In genomic region chr4:853416-853781, GRCh38 we compare ENCODE assay signal across 23 cellular contexts. TPM values are rescaled to one million over a fixed set of nuclear protein-coding genes. Genes with fewer than 3 reads are reported as not detected.
DNase-seq lines count a peak whose midpoint lies in the region; ATAC-seq, FAIRE-seq and TF ChIP-seq lines count a peak whose summit lies in the region.
"Had no signal": no experiment of that assay in that cellular context is flagged by ENCODE, and none has a peak within 500 bp of the region (broad histone marks: within the 10 kb centered on the region; RNA-seq: fewer than 3 reads in every experiment).

No MANE protein-coding gene starts in this region.

- H3K27me3 Mint-ChIP-seq in glutamatergic neuron (ENCODE audit: unreplicated experiment): peaks cover 25% of the 10 kb centered on the region
- no peaks in the 10 kb centered on the region for H3K27me3 Mint-ChIP-seq in T-helper 2 cell treated with Interferon-gamma antibody and Interleukin-4, amounts not matched to agents 5 μg/mL and 100 μg/mL, for 36 hours (ENCODE audit: low read depth)
- H3K27me3 Mint-ChIP-seq: CD4-positive, alpha-beta T cell had no signal

- H3K4me2 ChIP-seq in SK-N-SH: no peak overlapping the region
- H3K4me2 ChIP-seq: BLaER1 had no signal

- H3K9me2 ChIP-seq in SK-N-SH: no peaks in the 10 kb centered on the region

- intact Hi-C loops in spleen (cut with DNase I; ENCODE audit: low total_unique reads) (no loop called here), vagina (cut with DNase I) (no loop called here)

- H3K4me3 Mint-ChIP-seq in glutamatergic neuron (ENCODE audit: unreplicated experiment): no peak overlapping the region
- no peak overlapping the region for H3K4me3 Mint-ChIP-seq in T-helper 2 cell treated with Interferon-gamma antibody and Interleukin-4, amounts not matched to agents 5 μg/mL and 100 μg/mL, for 36 hours
- H3K4me3 Mint-ChIP-seq: CD4-positive, alpha-beta T cell had no signal

- H3K36me3 ChIP-seq in SK-N-SH (replicated peaks in 1 of 2; ENCODE audit: control insufficient read depth in 1 of 2, insufficient read depth in 2 of 2, low read length in 1 of 2) (peaks cover 9 to 31% of the 10 kb centered on the region in 2 experiments), spleen (peaks cover 0 to 97% (median 67%) of the 10 kb centered on the region in 6 donors), vagina (peaks cover 0 to 43% of the 10 kb centered on the region in 2 donors)

- H3K9me3 ChIP-seq in SK-N-SH: no peaks in the 10 kb centered on the region
- no peaks in the 10 kb centered on the region for H3K9me3 ChIP-seq in spleen
- H3K9me3 ChIP-seq in vagina: no peaks in the 10 kb centered on the region

- TF ChIP-seq RAD21 in SK-N-SH (IDR thresholded peaks at IDR 0.05; ENCODE audit: low read length): no peak

- no peak overlapping the region for H2AFZ ChIP-seq in SK-N-SH (ENCODE audit: low read depth)

- POLR2A ChIA-PET in SK-N-SH (lab: Yijun Ruan, JAX): no interaction called here

- no peak overlapping the region for H3K27ac ChIP-seq in SK-N-SH (ENCODE audit: low read depth in 2 of 2, low read length in 1 of 2)
- no peak overlapping the region for H3K27ac ChIP-seq in spleen
- no peak overlapping the region for H3K27ac ChIP-seq in vagina
- H3K27ac ChIP-seq: 22Rv1, BLaER1 had no signal

- no peaks in the 10 kb centered on the region for H4K20me1 ChIP-seq in SK-N-SH (ENCODE audit: insufficient read depth)

- TF ChIP-seq CTCF in SK-N-SH (IDR thresholded peaks at IDR 0.05) (no peak), glutamatergic neuron (IDR thresholded peaks at IDR 0.05; ENCODE audit: partially characterized antibody, unreplicated experiment) (no peak), spleen (IDR thresholded peaks at IDR 0.05 in 8 of 11, conservative IDR thresholded peaks at IDR 0.05 in 3 of 11) (no peak), vagina (IDR thresholded peaks at IDR 0.05) (no peak)

- H3K27ac Mint-ChIP-seq in glutamatergic neuron (ENCODE audit: unreplicated experiment): no peak overlapping the region
- no peak overlapping the region for H3K27ac Mint-ChIP-seq in T-helper 2 cell treated with Interferon-gamma antibody and Interleukin-4, amounts not matched to agents 5 μg/mL and 100 μg/mL, for 36 hours
- H3K27ac Mint-ChIP-seq: CD4-positive, alpha-beta T cell had no signal

- peak; percentile 30 for DNase-seq in SK-N-SH
- DNase-seq in HTR-8/SVneo (ENCODE audit: insufficient read length, low spot score): no peak
- peak; percentile 12 for DNase-seq in glutamatergic neuron
- DNase-seq in spleen: peak; percentile 64
- DNase-seq in vagina (ENCODE audit: extremely low spot score in 2 of 2): no peak
- no peak for DNase-seq in SK-N-DZ (ENCODE audit: low spot score)
- DNase-seq in T-helper 2 cell treated with Interferon-gamma antibody and Interleukin-4, amounts not matched to agents 5 μg/mL and 100 μg/mL, for 36 hours (ENCODE audit: low spot score): no peak
- DNase-seq: ACHN; CD4-positive, alpha-beta T cell; COR-L47; DMS79; IMR-90; NCI-H1105; NCI-H146; NCI-H2029; NCI-H2227 treated with DMSO at 0.1 percent for 48 hours; NCI-H510A; NCI-H748 treated with DMSO at 0.1 percent for 48 hours; NK-92 treated with Interleukin-12 subunit alpha and Interleukin-12 subunit beta, amount 100 ng/mL, for 24 hours had no signal

- peaks cover 22% of the 10 kb centered on the region for H3K36me3 Mint-ChIP-seq in glutamatergic neuron (ENCODE audit: unreplicated experiment)
- peaks cover 48% of the 10 kb centered on the region for H3K36me3 Mint-ChIP-seq in T-helper 2 cell treated with Interferon-gamma antibody and Interleukin-4, amounts not matched to agents 5 μg/mL and 100 μg/mL, for 36 hours (ENCODE audit: low read depth)

- CTCF ChIA-PET in SK-N-SH (lab: Yijun Ruan, JAX): no interaction called here

- ATAC-seq in SK-N-SH treated with all-trans-retinoic acid at 6 μM for 48 hours: no peak

- H3K27me3 ChIP-seq in SK-N-SH (ENCODE audit: insufficient read depth): no peaks in the 10 kb centered on the region
- no peaks in the 10 kb centered on the region for H3K27me3 ChIP-seq in spleen (replicated peaks in 1 of 7)
- no peaks in the 10 kb centered on the region for H3K27me3 ChIP-seq in vagina
- H3K27me3 ChIP-seq: BLaER1 had no signal

- peaks cover 35% of the 10 kb centered on the region for H3K9me3 Mint-ChIP-seq in glutamatergic neuron (ENCODE audit: unreplicated experiment)
- peaks cover 12% of the 10 kb centered on the region for H3K9me3 Mint-ChIP-seq in T-helper 2 cell treated with Interferon-gamma antibody and Interleukin-4, amounts not matched to agents 5 μg/mL and 100 μg/mL, for 36 hours
- H3K9me3 Mint-ChIP-seq: CD4-positive, alpha-beta T cell had no signal

- H3K9ac ChIP-seq in SK-N-SH: no peak overlapping the region
- H3K9ac ChIP-seq: BLaER1 had no signal

- H3K4me3 ChIP-seq in SK-N-SH (ENCODE audit: low read depth in 2 of 2, low read length in 1 of 2): no peak overlapping the region
- no peak overlapping the region for H3K4me3 ChIP-seq in spleen
- no peak overlapping the region for H3K4me3 ChIP-seq in vagina
- H3K4me3 ChIP-seq: BLaER1 had no signal

- H3K4me1 Mint-ChIP-seq in glutamatergic neuron (ENCODE audit: low read depth, unreplicated experiment): peaks cover 27% of the 10 kb centered on the region
- H3K4me1 Mint-ChIP-seq in T-helper 2 cell treated with Interferon-gamma antibody and Interleukin-4, amounts not matched to agents 5 μg/mL and 100 μg/mL, for 36 hours (ENCODE audit: low read depth): no peaks in the 10 kb centered on the region

- peak; percentile 64 for FAIRE-seq in HTR-8/SVneo (lab: Jason Lieb, UNC)
- FAIRE-seq: H1 had no signal

- 96% methylated on average over 27 of the region's 33 CpGs for WGBS in SK-N-SH (ENCODE audit: low lambda C conversion rate)
- WGBS in spleen, 5 donors: 92 to 97% (median 94%) methylated on average over 28 to 33 of the region's 33 CpGs

- TF ChIP-seq POLR2A in spleen (IDR thresholded peaks at IDR 0.05) (no peak), vagina (IDR thresholded peaks at IDR 0.05) (no peak)

- H3K4me1 ChIP-seq in SK-N-SH (ENCODE audit: control insufficient read depth in 1 of 2, insufficient read depth in 2 of 2, low read depth in 1 of 2, low read length in 1 of 2) (no peaks in the 10 kb centered on the region), spleen (peaks cover 0 to 20% (median 6%) of the 10 kb centered on the region in 6 donors), vagina (no peaks in the 10 kb centered on the region)
- H3K4me1 ChIP-seq: BLaER1 had no signal

- no peaks in the 10 kb centered on the region for H3F3A ChIP-seq in SK-N-SH (replicated peaks; ENCODE audit: insufficient read depth)

- no peaks in the 10 kb centered on the region for H3K79me2 ChIP-seq in SK-N-SH (ENCODE audit: insufficient read depth)

- TF ChIP-seq EP300 in SK-N-SH (IDR thresholded peaks at IDR 0.05; ENCODE audit: borderline replicate concordance in 1 of 2, low read depth in 1 of 2, low read length in 1 of 2): no peak

TF ChIP-seq in SK-N-SH, 30 proteins besides CTCF, POLR2A, EP300 and RAD21 (continues in another document):
- TF ChIP-seq USF2 (IDR thresholded peaks at IDR 0.05; ENCODE audit: borderline replicate concordance, low read depth, low read length) (no peak), POLR2AphosphoS5 (IDR thresholded peaks at IDR 0.05; ENCODE audit: low read depth, low read length) (no peak), GABPA (IDR thresholded peaks at IDR 0.05; ENCODE audit: low read depth) (no peak), MXI1 (IDR thresholded peaks at IDR 0.05; ENCODE audit: low read depth, low read length) (no peak), JUND (IDR thresholded peaks at IDR 0.05) (no peak), RXRA (IDR thresholded peaks at IDR 0.05; ENCODE audit: borderline replicate concordance, low read depth) (no peak), EZH2phosphoT487 (IDR thresholded peaks at IDR 0.05; ENCODE audit: borderline replicate concordance, low read depth) (no peak), FOXM1 (IDR thresholded peaks at IDR 0.05; ENCODE audit: low read depth) (no peak)

TF ChIP-seq in SK-N-SH treated with all-trans-retinoic acid at 6 μM for 48 hours, 23 proteins besides CTCF, POLR2A, EP300 and RAD21 (continues in another document):
- TF ChIP-seq ZNF565 (CRISPR knock-in tag; conservative IDR thresholded peaks at IDR 0.05; ENCODE audit: low read depth) (no peak), TOX (CRISPR knock-in tag; IDR thresholded peaks at IDR 0.05; ENCODE audit: borderline replicate concordance) (no peak), PPARA (CRISPR knock-in tag; IDR thresholded peaks at IDR 0.05; ENCODE audit: borderline replicate concordance) (no peak), SNAI2 (CRISPR knock-in tag; IDR thresholded peaks at IDR 0.05) (no peak), CREB5 (CRISPR knock-in tag; IDR thresholded peaks at IDR 0.05; ENCODE audit: low read depth) (no peak), BACH2 (CRISPR knock-in tag; IDR thresholded peaks at IDR 0.05; ENCODE audit: borderline replicate concordance) (no peak), ZFP30 (CRISPR knock-in tag; IDR thresholded peaks at IDR 0.05) (no peak)

RNA-seq across cellular contexts. Expression of gene CPLX1, which starts 27.5 kb away (rescaled TPM):
- polyA plus RNA-seq in SK-N-SH (2012; rRNA removed) (0.56 and 0.65 TPM in 2 replicates), spleen (10 to 100 TPM in 2 of 3 donors, 1 to 10 TPM in 1; 5.1 to 12.3 (median 10.7) TPM)
- 0.86 and 1.2 TPM in 2 replicates for polyA plus RNA-seq in SK-N-SH (2012; cell fraction: cytosol; rRNA removed)
- polyA plus RNA-seq in SK-N-SH (2012; cell fraction: nucleus; rRNA removed): 0.66 and 1.7 TPM in 2 replicates
- total RNA-seq in glutamatergic neuron (ENCODE audit: unreplicated experiment) (115 TPM), spleen (10 to 100 TPM in 4 of 7 donors, 1 to 10 TPM in 3; 1.3 to 20.7 (median 12.4) TPM), vagina (0.98 TPM)
- polyA plus RNA-seq in SK-N-DZ (2014; cell fraction: cytosol; rRNA removed): 14.2 and 15.1 TPM in 2 replicates
- polyA plus RNA-seq in SK-N-DZ (2014; cell fraction: nucleus; rRNA removed): 9.1 and 13.0 TPM in 2 replicates
- total RNA-seq: IMR-90 had no signal

Comparison
In these comparisons a context has a peak if more than half of its experiments do, and no peak if none do; other contexts are left out.
1. DNase-seq: peak in SK-N-SH (single experiment), glutamatergic neuron (single experiment) and spleen (single experiment); none in HTR-8/SVneo (single experiment), vagina (0 of 2), SK-N-DZ (single experiment) and T-helper 2 cell treated with Interferon-gamma antibody and Interleukin-4, amounts not matched to agents 5 μg/mL and 100 μg/mL, for 36 hours (single experiment).